Comparison of ENCODE assay signal across 27 cellular contexts in the genomic region with DNA sequence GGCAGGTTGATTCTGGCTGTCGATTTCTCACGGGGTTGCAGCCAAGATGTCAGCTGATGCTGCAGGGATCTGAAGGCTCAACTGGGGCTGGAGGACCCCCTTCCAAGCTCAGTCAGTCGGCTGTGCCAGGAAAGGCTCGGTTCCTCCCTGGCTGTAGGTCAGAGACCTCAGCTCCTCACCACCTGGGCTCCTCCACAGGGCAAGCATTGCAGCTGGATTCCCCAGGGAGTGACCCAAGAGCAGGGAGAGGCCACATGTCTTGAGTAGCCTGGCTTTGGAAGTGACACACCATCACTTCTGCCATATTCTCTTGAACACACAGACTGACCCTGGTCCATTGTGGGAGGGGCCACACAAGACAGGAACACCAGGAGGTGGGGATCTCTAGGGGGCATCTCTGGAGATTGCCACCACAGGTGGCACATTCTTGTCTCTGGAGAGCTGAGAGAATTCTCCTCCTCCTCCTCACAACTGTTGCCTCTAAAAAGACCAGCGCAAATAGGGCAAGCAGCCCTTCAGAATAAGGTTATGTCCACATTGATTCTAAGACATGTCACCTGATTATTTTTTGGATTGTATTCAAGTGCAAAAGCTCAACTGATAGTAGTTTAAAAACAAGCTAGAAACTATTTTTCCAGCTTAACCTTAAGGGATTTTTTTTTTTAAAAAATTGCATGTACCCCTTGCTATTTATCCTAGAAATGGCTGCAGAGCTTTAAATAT.
"Had no signal": no experiment of that assay in that cellular context is flagged by ENCODE, and none has a peak within 500 bp of the region (broad histone marks: within the 10 kb centered on the region; RNA-seq: fewer than 3 reads in every experiment).

No MANE protein-coding gene starts in this region.

- ATAC-seq: body of pancreas, Panc1 had no signal

- H3K4me3 ChIP-seq: ascending aorta, body of pancreas, breast epithelium, SJCRH30, SK-N-MC had no signal

- H3K4me1 ChIP-seq: ascending aorta, body of pancreas, breast epithelium, SJCRH30 had no signal

- H3K36me3 Mint-ChIP-seq: activated naive CD8-positive, alpha-beta T cell treated with anti-CD3 and anti-CD28 coated beads, Interleukin-2, amount 10 ng/mL, durations not matched to agents 7 days and 5 days had no signal

- H3K27ac ChIP-seq: ascending aorta, body of pancreas, breast epithelium, SJCRH30, SK-N-MC had no signal

- H3K27me3 ChIP-seq: ascending aorta, body of pancreas, breast epithelium, SJCRH30 had no signal

- H3K36me3 ChIP-seq: ascending aorta, breast epithelium, SJCRH30 had no signal

- DNase-seq: activated B cell treated with CpG ODN at 0.5 μM for 24 hours; activated CD4-positive, alpha-beta memory T cell treated with anti-CD3 and anti-CD28 coated beads, Interleukin-2, amount 10 ng/mL, durations not matched to agents 7 days and 5 days; activated CD4-positive, alpha-beta T cell treated with anti-CD3 and anti-CD28 coated beads for 4 hours; activated CD4-positive, CD25-positive, alpha-beta regulatory T cell treated with anti-CD3 and anti-CD28 coated beads, Interleukin-2, amount 50 U/mL, for 72 hours; activated gamma-delta T cell; activated naive CD4-positive, alpha-beta T cell treated with Interleukin-2 at 50 U/mL for 16 hours; activated naive CD8-positive, alpha-beta T cell treated with anti-CD3 and anti-CD28 coated beads, Interleukin-2, amount 10 ng/mL, durations not matched to agents 7 days and 5 days; activated T-cell treated with anti-CD3 and anti-CD28 coated beads, Interleukin-2, amount 50 U/mL, for 24 hours; amygdala; body of pancreas; NCI-H1092; NCI-H1436 treated with DMSO at 0.1 percent for 48 hours; NCI-H1694 treated with DMSO at 0.1 percent for 48 hours; NCI-H2029; NCI-H345; NCI-H524 treated with DMSO at 0.1 percent for 48 hours; NCI-H748 treated with DMSO at 0.1 percent for 48 hours; SHP77; SJCRH30 had no signal

- H3K4me3 Mint-ChIP-seq: activated B cell treated with CpG ODN at 0.5 μM for 24 hours; activated CD4-positive, alpha-beta memory T cell treated with anti-CD3 and anti-CD28 coated beads, Interleukin-2, amount 10 ng/mL, durations not matched to agents 7 days and 5 days; activated naive CD4-positive, alpha-beta T cell treated with anti-CD3 and anti-CD28 coated beads, Interleukin-2, amount 50 U/mL, for 24 hours; activated naive CD8-positive, alpha-beta T cell treated with anti-CD3 and anti-CD28 coated beads, Interleukin-2, amount 10 ng/mL, durations not matched to agents 7 days and 5 days; activated T-cell treated with anti-CD3 and anti-CD28 coated beads, Interleukin-2, amount 50 U/mL, for 24 hours; T-helper 1 cell treated with Interleukin-12 subunit alpha and Interleukin-12 subunit beta and Interleukin-4 antibody, amounts not matched to agents 30 μg/mL and 1 μg/mL, for 36 hours; T-helper 2 cell treated with Interferon-gamma antibody and Interleukin-4, amounts not matched to agents 5 μg/mL and 100 μg/mL, for 36 hours had no signal

- H3K27me3 Mint-ChIP-seq: activated B cell treated with CpG ODN at 0.5 μM for 24 hours; activated CD4-positive, alpha-beta memory T cell treated with anti-CD3 and anti-CD28 coated beads, Interleukin-2, amount 10 ng/mL, durations not matched to agents 7 days and 5 days; activated naive CD4-positive, alpha-beta T cell treated with anti-CD3 and anti-CD28 coated beads, Interleukin-2, amount 50 U/mL, for 24 hours; activated naive CD8-positive, alpha-beta T cell treated with anti-CD3 and anti-CD28 coated beads, Interleukin-2, amount 10 ng/mL, durations not matched to agents 7 days and 5 days; activated T-cell treated with anti-CD3 and anti-CD28 coated beads, Interleukin-2, amount 50 U/mL, for 24 hours had no signal

- H3K9me3 Mint-ChIP-seq: activated B cell treated with CpG ODN at 0.5 μM for 24 hours; activated CD4-positive, alpha-beta memory T cell treated with anti-CD3 and anti-CD28 coated beads, Interleukin-2, amount 10 ng/mL, durations not matched to agents 7 days and 5 days; activated naive CD4-positive, alpha-beta T cell treated with anti-CD3 and anti-CD28 coated beads, Interleukin-2, amount 50 U/mL, for 24 hours; activated naive CD8-positive, alpha-beta T cell treated with anti-CD3 and anti-CD28 coated beads, Interleukin-2, amount 10 ng/mL, durations not matched to agents 7 days and 5 days; activated T-cell treated with anti-CD3 and anti-CD28 coated beads, Interleukin-2, amount 50 U/mL, for 24 hours; activated T-helper 2 cell treated with anti-CD3 and anti-CD28 coated beads, Interferon-gamma antibody, Interleukin-2, Interleukin-4, amounts not matched to agents 10 μg/mL and 5 μg/mL and 100 μg/mL, durations not matched to agents 14 hours and 24 hours and 36 hours; T-helper 1 cell treated with Interleukin-12 subunit alpha and Interleukin-12 subunit beta and Interleukin-4 antibody, amounts not matched to agents 30 μg/mL and 1 μg/mL, for 36 hours; T-helper 2 cell treated with Interferon-gamma antibody and Interleukin-4, amounts not matched to agents 5 μg/mL and 100 μg/mL, for 36 hours had no signal

- H3K9me3 ChIP-seq: ascending aorta, body of pancreas, breast epithelium, SJCRH30 had no signal

- H3K27ac Mint-ChIP-seq: activated B cell treated with CpG ODN at 0.5 μM for 24 hours; activated CD4-positive, alpha-beta memory T cell treated with anti-CD3 and anti-CD28 coated beads, Interleukin-2, amount 10 ng/mL, durations not matched to agents 7 days and 5 days; activated naive CD4-positive, alpha-beta T cell treated with anti-CD3 and anti-CD28 coated beads, Interleukin-2, amount 50 U/mL, for 24 hours; activated naive CD8-positive, alpha-beta T cell treated with anti-CD3 and anti-CD28 coated beads, Interleukin-2, amount 10 ng/mL, durations not matched to agents 7 days and 5 days; activated T-cell treated with anti-CD3 and anti-CD28 coated beads, Interleukin-2, amount 50 U/mL, for 24 hours; activated T-helper 2 cell treated with anti-CD3 and anti-CD28 coated beads, Interferon-gamma antibody, Interleukin-2, Interleukin-4, amounts not matched to agents 10 μg/mL and 5 μg/mL and 100 μg/mL, durations not matched to agents 14 hours and 24 hours and 36 hours; T-helper 1 cell treated with Interleukin-12 subunit alpha and Interleukin-12 subunit beta and Interleukin-4 antibody, amounts not matched to agents 30 μg/mL and 1 μg/mL, for 36 hours; T-helper 2 cell treated with Interferon-gamma antibody and Interleukin-4, amounts not matched to agents 5 μg/mL and 100 μg/mL, for 36 hours had no signal

- H3K4me1 Mint-ChIP-seq: activated B cell treated with CpG ODN at 0.5 μM for 24 hours; activated naive CD8-positive, alpha-beta T cell treated with anti-CD3 and anti-CD28 coated beads, Interleukin-2, amount 10 ng/mL, durations not matched to agents 7 days and 5 days had no signal
